Comparison of ENCODE assay signal across 1 cellular context in genomic region chr1:186374313-186375151, GRCh38.
TF ChIP-seq lines count a peak whose summit lies in the region.

No MANE protein-coding gene starts in this region.

TF ChIP-seq in GM12878, 131 proteins besides CTCF, POLR2A, EP300 and RAD21 (continued from another document):
- TF ChIP-seq REST (IDR thresholded peaks at IDR 0.05; ENCODE audit: low read depth, low read length) (no peak), RAD51 (IDR thresholded peaks at IDR 0.05) (no peak), SMAD5 (IDR thresholded peaks at IDR 0.05; ENCODE audit: low read depth) (no peak), RBBP5 (conservative IDR thresholded peaks at IDR 0.05) (no peak)
TF ChIP-seq in GM12878: peak in this region for 12.
